In the genomic region with DNA sequence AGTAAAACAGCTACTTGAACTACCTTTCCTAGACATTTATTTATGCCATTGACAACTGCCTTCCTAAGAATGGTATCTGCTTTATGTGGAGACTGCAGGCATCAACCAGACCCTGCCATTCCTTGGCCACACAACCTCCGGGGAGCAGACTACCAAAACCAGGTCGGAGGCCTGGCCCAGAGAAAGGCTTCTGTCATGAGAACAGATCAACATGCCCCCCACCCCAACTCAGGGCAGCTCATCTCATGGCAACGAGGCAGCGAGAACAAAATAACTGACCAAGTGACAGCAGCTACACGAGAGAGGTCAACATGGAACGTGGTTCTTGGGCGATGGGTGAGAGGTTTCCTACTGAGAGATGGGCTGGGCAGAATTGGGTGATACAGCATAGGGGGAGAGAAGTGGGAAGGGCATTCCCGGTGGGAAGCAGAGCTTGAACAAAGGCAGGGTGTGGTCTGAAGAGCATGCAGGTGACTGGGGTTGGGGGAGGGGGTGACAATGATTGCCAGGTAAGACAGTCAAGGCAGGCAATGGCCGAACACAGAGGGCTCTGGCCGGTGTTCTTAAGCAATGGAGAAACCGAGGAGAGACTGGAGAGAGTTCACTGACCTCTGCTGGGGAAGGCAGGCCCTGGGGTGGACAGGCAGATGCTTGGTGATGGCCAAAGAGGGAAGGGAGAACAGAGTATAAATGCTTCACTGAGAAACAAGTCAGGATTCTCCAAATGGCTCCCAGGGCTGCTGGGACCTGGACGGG, we compare ENCODE assay signal across 10 cellular contexts. TPM values are rescaled to one million over a fixed set of nuclear protein-coding genes. Genes with fewer than 3 reads are reported as not detected.
A peak's percentile ranks its signal among the peaks of the same experiment; 100 is the strongest.
DNase-seq lines count a peak whose midpoint lies in the region; ATAC-seq and TF ChIP-seq lines count a peak whose summit lies in the region.
"Had no signal": no experiment of that assay in that cellular context is flagged by ENCODE, and none has a peak within 500 bp of the region (broad histone marks: within the 10 kb centered on the region; RNA-seq: fewer than 3 reads in every experiment).

No MANE protein-coding gene starts in this region.

- DNase-seq in GM23338 (ENCODE audit: low spot score) = no peak
- no peak for DNase-seq in activated naive CD8-positive, alpha-beta T cell treated with anti-CD3 and anti-CD28 coated beads, Interleukin-2, amount 50 U/mL, for 24 hours
- DNase-seq in posterior vena cava (ENCODE audit: low spot score) = peak; percentile 34
- DNase-seq in cortex of kidney (lab: John Stamatoyannopoulos, UW) = no peak
- no peak for DNase-seq in NCI-H748 treated with DMSO at 0.1 percent for 48 hours (lab: John Stamatoyannopoulos, UW)
- DNase-seq in left lobe of liver (ENCODE audit: low spot score) = no peak
- DNase-seq in nucleus accumbens (lab: John Stamatoyannopoulos, UW) = no peak
- DNase-seq: COR-L47, MM.1S had no signal

- H3K27ac ChIP-seq in GM23338 (ENCODE audit: low read depth) = 0 out of 2 replicates have a peak overlapping the region, but pooled peaks have one; percentile 55

- H3K4me3 Mint-ChIP-seq in GM23338 = no peak overlapping the region
- no peak overlapping the region for H3K4me3 Mint-ChIP-seq in activated naive CD8-positive, alpha-beta T cell treated with anti-CD3 and anti-CD28 coated beads, Interleukin-2, amount 50 U/mL, for 24 hours

- TF ChIP-seq CTCF in GM23338 (conservative IDR thresholded peaks at IDR 0.05; ENCODE audit: low read depth in 2 of 2) = no peak

- peak overlapping the region; percentile 25; the same call in 1 of the 2 replicates for H3K27ac Mint-ChIP-seq in GM23338
- H3K27ac Mint-ChIP-seq in activated naive CD8-positive, alpha-beta T cell treated with anti-CD3 and anti-CD28 coated beads, Interleukin-2, amount 50 U/mL, for 24 hours = peak overlapping the region; percentile 56

- peaks cover 37% of the 10 kb centered on the region for H3K36me3 Mint-ChIP-seq in GM23338 (ENCODE audit: low read depth)
- H3K36me3 Mint-ChIP-seq in activated naive CD8-positive, alpha-beta T cell treated with anti-CD3 and anti-CD28 coated beads, Interleukin-2, amount 50 U/mL, for 24 hours (ENCODE audit: low read depth) = peaks cover 43% of the 10 kb centered on the region

- no peak overlapping the region for H3K4me2 ChIP-seq in GM23338

- H3K4me3 ChIP-seq in GM23338 (no peak overlapping the region), iPS-15b (ENCODE audit: low read depth, low read length) (no peak overlapping the region)

- intact Hi-C loops in posterior vena cava (cut with DNase I) = no loop called here

- H3K4me1 ChIP-seq in GM23338 (ENCODE audit: insufficient read depth) = peaks cover 31% of the 10 kb centered on the region
- peaks cover 19% of the 10 kb centered on the region for H3K4me1 ChIP-seq in iPS-15b (ENCODE audit: control insufficient read depth, insufficient read depth, low read length)

- H2AFZ ChIP-seq in GM23338 = no peak overlapping the region

- no peaks in the 10 kb centered on the region for H3K9me3 Mint-ChIP-seq in GM23338
- H3K9me3 Mint-ChIP-seq in activated naive CD8-positive, alpha-beta T cell treated with anti-CD3 and anti-CD28 coated beads, Interleukin-2, amount 50 U/mL, for 24 hours = no peaks in the 10 kb centered on the region

- peak; percentile 28 for ATAC-seq in GM23338
- no peak for ATAC-seq in activated naive CD8-positive, alpha-beta T cell treated with anti-CD3 and anti-CD28 coated beads, Interleukin-2, amount 50 U/mL, for 24 hours
- no peak for ATAC-seq in left lobe of liver

- peaks cover 8% of the 10 kb centered on the region for H3K27me3 Mint-ChIP-seq in GM23338 (ENCODE audit: insufficient read depth, low read depth, poor library complexity)
- H3K27me3 Mint-ChIP-seq in activated naive CD8-positive, alpha-beta T cell treated with anti-CD3 and anti-CD28 coated beads, Interleukin-2, amount 50 U/mL, for 24 hours = no peaks in the 10 kb centered on the region

- H3K36me3 ChIP-seq in GM23338 (ENCODE audit: insufficient read depth) (no peaks in the 10 kb centered on the region), iPS-15b (ENCODE audit: control insufficient read depth, insufficient read depth, low read length) (peaks cover 13% of the 10 kb centered on the region)

- peaks cover 52% of the 10 kb centered on the region for H3K4me1 Mint-ChIP-seq in GM23338
- H3K4me1 Mint-ChIP-seq in activated naive CD8-positive, alpha-beta T cell treated with anti-CD3 and anti-CD28 coated beads, Interleukin-2, amount 50 U/mL, for 24 hours = peaks cover 69% of the 10 kb centered on the region

- no peaks in the 10 kb centered on the region for H3K9me2 ChIP-seq in GM23338 (ENCODE audit: insufficient read depth)

- H3K9me3 ChIP-seq in iPS-15b (ENCODE audit: control insufficient read depth, insufficient read depth, low read length) = no peaks in the 10 kb centered on the region

- H3K27me3 ChIP-seq in GM23338 (ENCODE audit: insufficient read depth) (no peaks in the 10 kb centered on the region), iPS-15b (ENCODE audit: control insufficient read depth, insufficient read depth, low read length) (no peaks in the 10 kb centered on the region)

- H3F3A ChIP-seq in GM23338 (replicated peaks; ENCODE audit: low read depth) = no peaks in the 10 kb centered on the region

- H4K20me1 ChIP-seq in GM23338 (replicated peaks; ENCODE audit: insufficient read depth) = peaks cover 41% of the 10 kb centered on the region

- peak overlapping the region; percentile 26 for H3K9ac ChIP-seq in iPS-15b (ENCODE audit: low read depth, low read length)

- H3K79me2 ChIP-seq in GM23338 (replicated peaks; ENCODE audit: insufficient read depth) = peaks cover 81% of the 10 kb centered on the region

TF ChIP-seq in GM23338, 12 proteins besides CTCF, POLR2A, EP300 and RAD21 (continues in another document):
- TF ChIP-seq, protein P1, sequence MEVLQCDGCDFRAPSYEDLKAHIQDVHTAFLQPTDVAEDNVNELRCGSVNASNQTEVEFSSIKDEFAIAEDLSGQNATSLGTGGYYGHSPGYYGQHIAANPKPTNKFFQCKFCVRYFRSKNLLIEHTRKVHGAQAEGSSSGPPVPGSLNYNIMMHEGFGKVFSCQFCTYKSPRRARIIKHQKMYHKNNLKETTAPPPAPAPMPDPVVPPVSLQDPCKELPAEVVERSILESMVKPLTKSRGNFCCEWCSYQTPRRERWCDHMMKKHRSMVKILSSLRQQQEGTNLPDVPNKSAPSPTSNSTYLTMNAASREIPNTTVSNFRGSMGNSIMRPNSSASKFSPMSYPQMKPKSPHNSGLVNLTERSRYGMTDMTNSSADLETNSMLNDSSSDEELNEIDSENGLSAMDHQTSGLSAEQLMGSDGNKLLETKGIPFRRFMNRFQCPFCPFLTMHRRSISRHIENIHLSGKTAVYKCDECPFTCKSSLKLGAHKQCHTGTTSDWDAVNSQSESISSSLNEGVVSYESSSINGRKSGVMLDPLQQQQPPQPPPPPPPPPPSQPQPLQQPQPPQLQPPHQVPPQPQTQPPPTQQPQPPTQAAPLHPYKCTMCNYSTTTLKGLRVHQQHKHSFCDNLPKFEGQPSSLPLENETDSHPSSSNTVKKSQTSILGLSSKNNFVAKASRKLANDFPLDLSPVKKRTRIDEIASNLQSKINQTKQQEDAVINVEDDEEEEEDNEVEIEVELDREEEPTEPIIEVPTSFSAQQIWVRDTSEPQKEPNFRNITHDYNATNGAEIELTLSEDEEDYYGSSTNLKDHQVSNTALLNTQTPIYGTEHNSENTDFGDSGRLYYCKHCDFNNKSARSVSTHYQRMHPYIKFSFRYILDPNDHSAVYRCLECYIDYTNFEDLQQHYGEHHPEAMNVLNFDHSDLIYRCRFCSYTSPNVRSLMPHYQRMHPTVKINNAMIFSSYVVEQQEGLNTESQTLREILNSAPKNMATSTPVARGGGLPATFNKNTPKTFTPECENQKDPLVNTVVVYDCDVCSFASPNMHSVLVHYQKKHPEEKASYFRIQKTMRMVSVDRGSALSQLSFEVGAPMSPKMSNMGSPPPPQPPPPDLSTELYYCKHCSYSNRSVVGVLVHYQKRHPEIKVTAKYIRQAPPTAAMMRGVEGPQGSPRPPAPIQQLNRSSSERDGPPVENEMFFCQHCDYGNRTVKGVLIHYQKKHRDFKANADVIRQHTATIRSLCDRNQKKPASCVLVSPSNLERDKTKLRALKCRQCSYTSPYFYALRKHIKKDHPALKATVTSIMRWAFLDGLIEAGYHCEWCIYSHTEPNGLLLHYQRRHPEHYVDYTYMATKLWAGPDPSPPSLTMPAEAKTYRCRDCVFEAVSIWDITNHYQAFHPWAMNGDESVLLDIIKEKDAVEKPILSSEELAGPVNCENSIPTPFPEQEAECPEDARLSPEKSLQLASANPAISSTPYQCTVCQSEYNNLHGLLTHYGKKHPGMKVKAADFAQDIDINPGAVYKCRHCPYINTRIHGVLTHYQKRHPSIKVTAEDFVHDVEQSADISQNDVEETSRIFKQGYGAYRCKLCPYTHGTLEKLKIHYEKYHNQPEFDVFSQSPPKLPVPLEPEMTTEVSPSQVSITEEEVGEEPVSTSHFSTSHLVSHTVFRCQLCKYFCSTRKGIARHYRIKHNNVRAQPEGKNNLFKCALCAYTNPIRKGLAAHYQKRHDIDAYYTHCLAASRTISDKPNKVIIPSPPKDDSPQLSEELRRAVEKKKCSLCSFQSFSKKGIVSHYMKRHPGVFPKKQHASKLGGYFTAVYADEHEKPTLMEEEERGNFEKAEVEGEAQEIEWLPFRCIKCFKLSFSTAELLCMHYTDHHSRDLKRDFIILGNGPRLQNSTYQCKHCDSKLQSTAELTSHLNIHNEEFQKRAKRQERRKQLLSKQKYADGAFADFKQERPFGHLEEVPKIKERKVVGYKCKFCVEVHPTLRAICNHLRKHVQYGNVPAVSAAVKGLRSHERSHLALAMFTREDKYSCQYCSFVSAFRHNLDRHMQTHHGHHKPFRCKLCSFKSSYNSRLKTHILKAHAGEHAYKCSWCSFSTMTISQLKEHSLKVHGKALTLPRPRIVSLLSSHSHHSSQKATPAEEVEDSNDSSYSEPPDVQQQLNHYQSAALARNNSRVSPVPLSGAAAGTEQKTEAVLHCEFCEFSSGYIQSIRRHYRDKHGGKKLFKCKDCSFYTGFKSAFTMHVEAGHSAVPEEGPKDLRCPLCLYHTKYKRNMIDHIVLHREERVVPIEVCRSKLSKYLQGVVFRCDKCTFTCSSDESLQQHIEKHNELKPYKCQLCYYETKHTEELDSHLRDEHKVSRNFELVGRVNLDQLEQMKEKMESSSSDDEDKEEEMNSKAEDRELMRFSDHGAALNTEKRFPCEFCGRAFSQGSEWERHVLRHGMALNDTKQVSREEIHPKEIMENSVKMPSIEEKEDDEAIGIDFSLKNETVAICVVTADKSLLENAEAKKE (CRISPR knock-in tag; IDR thresholded peaks at IDR 0.05) = no peak
- TF ChIP-seq CREB1 (CRISPR knock-in tag; IDR thresholded peaks at IDR 0.05; ENCODE audit: low read depth) (no peak), POLR2AphosphoS5 (IDR thresholded peaks at IDR 0.05; ENCODE audit: low read depth) (no peak), EZH2 (IDR thresholded peaks at IDR 0.05; ENCODE audit: low read depth, unreplicated experiment) (no peak)

RNA-seq across cellular contexts. Expression of a gene that starts 33.9 kb away (rescaled TPM):
- 35.1 and 42.9 TPM in 2 replicates for total RNA-seq in GM23338 (2014; rRNA removed; shearing (Covaris generic))
- 133 and 136 TPM in 2 replicates for polyA plus RNA-seq in GM23338 (2016; fragmentation: Nextera tagmentation; extraction: Ambion mirVana)
- total RNA-seq in posterior vena cava (10 to 100 TPM; 21.5 to 26.0 TPM), left lobe of liver (19.3 TPM)

RNA-seq across cellular contexts. Expression of a gene that starts 36.8 kb away (rescaled TPM):
- total RNA-seq in GM23338 (2014; rRNA removed; shearing (Covaris generic)) = 66.1 and 79.9 TPM in 2 replicates
- polyA plus RNA-seq in GM23338 (2016; fragmentation: Nextera tagmentation; extraction: Ambion mirVana) = 13.5 and 14.0 TPM in 2 replicates
- total RNA-seq in posterior vena cava = 10 to 100 TPM; 26.0 to 33.1 TPM
- total RNA-seq in left lobe of liver = 12.2 TPM
